ENCODE assay signal across 29 cellular contexts in the genomic region with DNA sequence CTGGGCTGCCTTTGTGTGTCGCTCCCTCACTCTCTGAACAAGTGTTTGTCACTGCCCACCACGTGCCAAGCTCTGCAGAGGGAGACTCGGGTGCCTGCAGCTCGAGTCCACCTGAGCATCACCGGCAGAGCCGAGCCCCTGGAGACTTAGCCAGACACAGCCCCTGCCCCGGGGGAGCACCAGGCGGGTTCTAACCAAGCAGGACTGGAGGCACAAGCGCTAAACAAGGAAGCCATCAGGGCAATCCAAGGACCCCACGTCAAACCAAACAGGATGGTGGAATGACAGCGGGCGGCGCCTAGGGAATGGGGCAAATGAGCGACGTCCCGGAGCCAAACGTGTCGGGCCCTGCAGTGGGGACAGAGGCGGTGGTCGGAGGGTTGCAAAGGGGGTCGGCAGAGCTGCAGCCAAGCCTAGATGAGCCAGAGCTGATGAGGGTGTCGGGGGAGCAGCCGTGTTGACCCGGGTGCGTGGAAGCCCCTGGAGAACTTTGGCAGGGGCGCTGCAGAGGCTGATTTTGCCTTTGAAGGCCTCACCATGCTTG. TPM values are rescaled to one million over a fixed set of nuclear protein-coding genes. Genes with fewer than 3 reads are reported as not detected.
DNase-seq lines count a peak whose midpoint lies in the region; ATAC-seq and TF ChIP-seq lines count a peak whose summit lies in the region.
"Had no signal": no experiment of that assay in that cellular context is flagged by ENCODE, and none has a peak within 500 bp of the region (broad histone marks: within the 10 kb centered on the region; RNA-seq: fewer than 3 reads in every experiment).

No MANE protein-coding gene starts in this region.

- H3K27me3 Mint-ChIP-seq in nephron (ENCODE audit: low read depth), result no peaks in the 10 kb centered on the region
- H3K27me3 Mint-ChIP-seq: activated CD4-positive, alpha-beta memory T cell treated with anti-CD3 and anti-CD28 coated beads, Interleukin-2, amount 10 ng/mL, durations not matched to agents 7 days and 5 days; activated T-helper 17 cell treated with anti-CD3 and anti-CD28 coated beads, Interleukin-2, amount 50 U/mL, for 72 hours; natural killer cell treated with Interleukin-12 subunit alpha and Interleukin-12 subunit beta and Interleukin-15 and Interleukin-18, amount 100 ng/mL, for 72 hours; type B pancreatic cell had no signal

- H3K36me3 ChIP-seq in right atrium auricular region (no peaks in the 10 kb centered on the region), subcutaneous abdominal adipose tissue (ENCODE audit: control insufficient read depth in 5 of 5, insufficient read depth in 5 of 5, low read length in 5 of 5) (no peaks in the 10 kb centered on the region)
- H3K36me3 ChIP-seq: esophagus muscularis mucosa had no signal

- H3K9ac ChIP-seq in subcutaneous abdominal adipose tissue (ENCODE audit: low read length in 5 of 5), result no peak overlapping the region

- H3K4me1 ChIP-seq in right atrium auricular region, result peaks cover 5 to 69% of the 10 kb centered on the region in 2 donors
- peaks cover 16 to 71% (median 64%) of the 10 kb centered on the region in 5 donors for H3K4me1 ChIP-seq in subcutaneous abdominal adipose tissue (ENCODE audit: control insufficient read depth in 5 of 5, insufficient read depth in 5 of 5, low read length in 5 of 5)

- intact Hi-C loops in left ventricle myocardium superior (cut with micrococcal nuclease), result no loop called here

- ATAC-seq in left ventricle myocardium superior, result no peak
- ATAC-seq in GM21360 (IDR thresholded peaks at IDR 0.05; ENCODE audit: unreplicated experiment), result no peak
- no peak for ATAC-seq in GM18873 (IDR thresholded peaks at IDR 0.05; ENCODE audit: low FRiP score, unreplicated experiment)
- ATAC-seq: activated T-helper 17 cell treated with anti-CD3 and anti-CD28 coated beads, Interleukin-2, amount 50 U/mL, for 72 hours; natural killer cell treated with Interleukin-12 subunit alpha and Interleukin-12 subunit beta and Interleukin-15 and Interleukin-18, amount 100 ng/mL, for 72 hours had no signal

- H3K9me3 Mint-ChIP-seq in nephron, result no peaks in the 10 kb centered on the region
- H3K9me3 Mint-ChIP-seq: activated CD4-positive, alpha-beta memory T cell treated with anti-CD3 and anti-CD28 coated beads, Interleukin-2, amount 10 ng/mL, durations not matched to agents 7 days and 5 days; activated T-helper 17 cell treated with anti-CD3 and anti-CD28 coated beads, Interleukin-2, amount 50 U/mL, for 72 hours; natural killer cell treated with Interleukin-12 subunit alpha and Interleukin-12 subunit beta and Interleukin-15 and Interleukin-18, amount 100 ng/mL, for 72 hours; type B pancreatic cell had no signal

- H3K27ac ChIP-seq in right atrium auricular region (peak overlapping the region; percentile 83 to 86), caudate nucleus (ENCODE audit: low read depth, low read length) (peak overlapping the region; percentile 52), subcutaneous abdominal adipose tissue (ENCODE audit: low read depth, low read length) (peak overlapping the region; percentile 76)

- H3K4me3 Mint-ChIP-seq in nephron, result no peak overlapping the region
- H3K4me3 Mint-ChIP-seq: activated CD4-positive, alpha-beta memory T cell treated with anti-CD3 and anti-CD28 coated beads, Interleukin-2, amount 10 ng/mL, durations not matched to agents 7 days and 5 days; activated T-helper 17 cell treated with anti-CD3 and anti-CD28 coated beads, Interleukin-2, amount 50 U/mL, for 72 hours; H9; natural killer cell treated with Interleukin-12 subunit alpha and Interleukin-12 subunit beta and Interleukin-15 and Interleukin-18, amount 100 ng/mL, for 72 hours; type B pancreatic cell had no signal

- peaks cover 22% of the 10 kb centered on the region for H3K4me1 Mint-ChIP-seq in nephron

- DNase-seq in right atrium auricular region (ENCODE audit: low spot score), result no peak
- no peak for DNase-seq in left ventricle myocardium superior
- no peak for DNase-seq in caudate nucleus (lab: John Stamatoyannopoulos, UW)
- DNase-seq in stimulated activated CD4-positive, alpha-beta T cell treated with anti-CD3 and anti-CD28 coated beads, Interleukin-4, amount 100 ng/mL, for 24 hours, result no peak
- DNase-seq: activated CD4-positive, alpha-beta memory T cell treated with anti-CD3 and anti-CD28 coated beads, Interleukin-2, amount 10 ng/mL, durations not matched to agents 7 days and 5 days; activated CD4-positive, CD25-positive, alpha-beta regulatory T cell treated with anti-CD3 and anti-CD28 coated beads, Interleukin-2, amount 50 U/mL, for 72 hours; activated naive CD4-positive, alpha-beta T cell treated with anti-CD3 and anti-CD28 coated beads, Interleukin-2, amount 50 U/mL, for 16 hours; amygdala; dermis blood vessel endothelial cell; DMS153; H9; head of caudate nucleus; Karpas-422; mammary epithelial cell; NCI-H1417; NCI-H2081 treated with DMSO at 0.1 percent for 48 hours; NCI-H2227 treated with DMSO at 0.1 percent for 48 hours; NCI-H526 treated with DMSO at 0.1 percent for 48 hours; NK-92 treated with Interleukin-12 subunit alpha and Interleukin-12 subunit beta, amount 100 ng/mL, for 24 hours; stimulated activated CD4-positive, alpha-beta T cell treated with anti-CD3 and anti-CD28 coated beads, Interleukin-12 subunit alpha, Interleukin-12 subunit beta, amount 100 ng/mL, for 4 hours; stimulated activated CD4-positive, alpha-beta T cell treated with anti-CD3 and anti-CD28 coated beads, Interleukin-2, amount 100 ng/mL, for 48 hours had no signal

- H3K9me3 ChIP-seq in right atrium auricular region (no peaks in the 10 kb centered on the region), subcutaneous abdominal adipose tissue (ENCODE audit: control insufficient read depth in 5 of 5, low read length in 5 of 5) (no peaks in the 10 kb centered on the region)
- H3K9me3 ChIP-seq: esophagus muscularis mucosa had no signal

- H3K27me3 ChIP-seq in right atrium auricular region (no peaks in the 10 kb centered on the region), subcutaneous abdominal adipose tissue (ENCODE audit: control insufficient read depth in 5 of 5, insufficient read depth in 4 of 5, low read length in 5 of 5) (no peaks in the 10 kb centered on the region)
- H3K27me3 ChIP-seq: esophagus muscularis mucosa had no signal

- H3K36me3 Mint-ChIP-seq in nephron (ENCODE audit: low read depth), result no peaks in the 10 kb centered on the region
- H3K36me3 Mint-ChIP-seq: natural killer cell treated with Interleukin-12 subunit alpha and Interleukin-12 subunit beta and Interleukin-15 and Interleukin-18, amount 100 ng/mL, for 72 hours; type B pancreatic cell had no signal

- H3K4me3 ChIP-seq in right atrium auricular region (no peak overlapping the region), subcutaneous abdominal adipose tissue (ENCODE audit: low read depth in 1 of 5, low read length in 5 of 5) (no peak overlapping the region)
- H3K4me3 ChIP-seq: esophagus muscularis mucosa had no signal

- peak overlapping the region in 2 of 3 experiments; percentile 68 to 70 for H3K27ac Mint-ChIP-seq in nephron
- H3K27ac Mint-ChIP-seq: activated CD4-positive, alpha-beta memory T cell treated with anti-CD3 and anti-CD28 coated beads, Interleukin-2, amount 10 ng/mL, durations not matched to agents 7 days and 5 days; activated T-helper 17 cell treated with anti-CD3 and anti-CD28 coated beads, Interleukin-2, amount 50 U/mL, for 72 hours; H9; natural killer cell treated with Interleukin-12 subunit alpha and Interleukin-12 subunit beta and Interleukin-15 and Interleukin-18, amount 100 ng/mL, for 72 hours; type B pancreatic cell had no signal

- no peak for TF ChIP-seq CTCF in right atrium auricular region (IDR thresholded peaks at IDR 0.05)
- no peak for TF ChIP-seq CTCF in nephron (IDR thresholded peaks at IDR 0.05; ENCODE audit: unreplicated experiment in 3 of 3)

RNA-seq across cellular contexts. Expression of a gene that starts 2.0 kb away (rescaled TPM):
- total RNA-seq in right atrium auricular region (10 to 100 TPM; 29.1 to 31.6 TPM), left ventricle myocardium superior (94.0 TPM)
